Comparison of ENCODE assay signal across 20 cellular contexts in the genomic region with DNA sequence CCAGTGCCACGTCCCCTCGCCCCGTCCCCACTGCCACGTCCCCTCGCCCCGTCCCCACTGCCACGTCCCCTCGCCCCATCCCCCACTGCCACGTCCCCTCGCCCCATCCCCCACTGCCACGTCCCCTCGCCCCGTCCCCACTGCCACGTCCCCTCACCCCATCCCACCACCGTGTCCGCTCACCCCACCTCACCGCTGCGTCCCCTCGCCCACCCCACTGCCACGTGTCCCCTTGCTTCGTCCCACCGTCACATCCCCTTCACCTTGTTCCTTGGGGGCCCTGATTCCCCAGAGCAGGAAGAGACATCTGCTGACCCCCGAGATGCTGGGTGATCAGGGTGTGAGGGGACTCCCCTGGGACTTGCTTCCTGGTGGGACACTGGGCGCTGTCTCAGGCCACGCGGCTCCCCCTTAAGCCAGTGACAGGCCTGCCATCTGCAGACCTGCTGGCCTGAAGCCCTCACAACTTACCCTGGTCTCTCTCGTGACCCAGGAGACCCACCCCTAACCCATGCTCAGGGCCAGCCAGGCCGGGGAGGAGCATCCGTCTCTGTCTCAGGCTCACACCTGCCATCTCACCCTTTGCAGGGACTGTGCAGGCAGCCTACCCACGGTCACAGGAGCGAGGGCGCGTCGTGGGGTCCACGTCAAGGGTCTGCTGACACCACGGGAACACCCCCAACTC.
"Had no signal": no experiment of that assay in that cellular context is flagged by ENCODE, and none has a peak within 500 bp of the region (broad histone marks: within the 10 kb centered on the region; RNA-seq: fewer than 3 reads in every experiment).

No MANE protein-coding gene starts in this region.

- H3K4me1 ChIP-seq: gastrocnemius medialis, neural progenitor cell, prostate gland, right atrium auricular region, sigmoid colon, upper lobe of right lung had no signal

- H2AFZ ChIP-seq: hepatocyte, neural progenitor cell had no signal

- ATAC-seq: gastrocnemius medialis; left lung; naive thymus-derived CD4-positive, alpha-beta T cell; upper lobe of right lung had no signal

- H3K36me3 ChIP-seq: gastrocnemius medialis, neural progenitor cell, prostate gland, right atrium auricular region, sigmoid colon, transverse colon, upper lobe of right lung had no signal

- H3K9ac ChIP-seq: neural progenitor cell had no signal

- H3K4me2 ChIP-seq: hepatocyte, neural progenitor cell had no signal

- H3K9me3 ChIP-seq: gastrocnemius medialis, left lung, prostate gland, right atrium auricular region, sigmoid colon, transverse colon, upper lobe of right lung had no signal

- H3K4me3 ChIP-seq: dorsolateral prefrontal cortex, gastrocnemius medialis, hepatocyte, left lung, neural progenitor cell, prostate gland, right atrium auricular region, sigmoid colon, transverse colon, upper lobe of right lung had no signal

- DNase-seq: caudate nucleus; dorsolateral prefrontal cortex; effector CD4-positive, alpha-beta T cell; gastrocnemius medialis; head of caudate nucleus; kidney; mesendoderm; midbrain; naive thymus-derived CD4-positive, alpha-beta T cell; nucleus accumbens; sigmoid colon; stimulated activated CD4-positive, alpha-beta T cell treated with anti-CD3 and anti-CD28 coated beads, Interleukin-2, amount 100 ng/mL, for 48 hours; stimulated activated naive CD4-positive, alpha-beta T cell treated with Interleukin-2 at 50 U/mL for 16 hours; transverse colon; upper lobe of right lung had no signal

- H3K27ac ChIP-seq: dorsolateral prefrontal cortex, gastrocnemius medialis, hepatocyte, left lung, neural progenitor cell, prostate gland, right atrium auricular region, sigmoid colon, transverse colon, upper lobe of right lung had no signal

- H3K27me3 ChIP-seq: dorsolateral prefrontal cortex, gastrocnemius medialis, hepatocyte, left lung, neural progenitor cell, right atrium auricular region, sigmoid colon, transverse colon, upper lobe of right lung had no signal
